Comparison of ENCODE assay signal across 8 cellular contexts in genomic region chr7:105014725-105015630, GRCh38. TPM values are rescaled to one million over a fixed set of nuclear protein-coding genes. Genes with fewer than 3 reads are reported as not detected.
A peak's percentile ranks its signal among the peaks of the same experiment; 100 is the strongest.
DNase-seq lines count a peak whose midpoint lies in the region; ATAC-seq and TF ChIP-seq lines count a peak whose summit lies in the region.

No MANE protein-coding gene starts in this region.

- H3K27me3 ChIP-seq in IMR-90 (ENCODE audit: control insufficient read depth, insufficient read depth, low read length) = no peaks in the 10 kb centered on the region

- H2AK9ac ChIP-seq in IMR-90 (replicated peaks; ENCODE audit: low read depth, low read length, poor library complexity) = peak overlapping the region; percentile 100

- intact Hi-C loops in IMR-90 (cut with micrococcal nuclease) (loop anchor here (2.0 to 5.0 kb wide), 2 partner anchors 42 to 54 kb away; no protein-coding TSS in a partner anchor), sciatic nerve (cut with DNase I) (no loop called here)

- POLR2A ChIA-PET in IMR-90 (lab: Charles Lee; ENCODE audit: unreplicated experiment) = interaction anchor here (0.6 to 2.3 kb wide), 4 partner anchors 10 to 470 kb away, joined by 5 to 10 read pairs (median 5); no protein-coding TSS in a partner anchor

- H2AK5ac ChIP-seq in IMR-90 (ENCODE audit: low read depth, low read length) = peak overlapping the region; percentile 97

- H4K91ac ChIP-seq in IMR-90 (ENCODE audit: insufficient read depth, low read depth, low read length) = peak overlapping the region; percentile 98

- H2BK5ac ChIP-seq in IMR-90 (ENCODE audit: low read depth, low read length, poor library complexity, severe bottlenecking) = peak overlapping the region; percentile 96

- peak overlapping the region; percentile 77 for H3K4me2 ChIP-seq in IMR-90 (ENCODE audit: low read depth, low read length)

- peak overlapping the region; percentile 92 for H3K4me3 ChIP-seq in IMR-90 (ENCODE audit: insufficient read depth, low read depth, low read length)

- H2BK20ac ChIP-seq in IMR-90 (ENCODE audit: low read depth, low read length) = peak overlapping the region; percentile 38; the same call in 1 of the 2 replicates

- ATAC-seq in IMR-90 (ENCODE audit: low read depth) (no peak), SK-N-SH treated with all-trans-retinoic acid at 6 μM for 48 hours (peak; percentile 12), sciatic nerve (peak; percentile 16), GM21619 (IDR thresholded peaks at IDR 0.05; ENCODE audit: unreplicated experiment) (no peak)

- H3K14ac ChIP-seq in IMR-90 (replicated peaks; ENCODE audit: low read depth, low read length) = peak overlapping the region; percentile 98

- H3K18ac ChIP-seq in IMR-90 (ENCODE audit: low read depth, low read length) = peak overlapping the region; percentile 94

- H3K9me1 ChIP-seq in IMR-90 (ENCODE audit: insufficient read depth, low read length) = 0 out of 2 replicates have a peak, but pooled peaks cover 2% of the 10 kb centered on the region

- H3K23ac ChIP-seq in IMR-90 (ENCODE audit: low read depth, low read length) = peak overlapping the region; percentile 97

- peaks cover 0 to 14% of the 10 kb centered on the region in 2 experiments; a peak in 2 of 4 replicates for H3K79me1 ChIP-seq in IMR-90 (ENCODE audit: low read depth in 1 of 2, low read length in 2 of 2)

- H3K36me3 ChIP-seq in IMR-90 (ENCODE audit: control insufficient read depth, insufficient read depth, low read length) = no peaks in the 10 kb centered on the region

- H4K8ac ChIP-seq in IMR-90 (ENCODE audit: low read depth in 2 of 2, low read length in 2 of 2) = peak overlapping the region; percentile 98 to 100

- DNase-seq in DMS 273 treated with DMSO at 0.1 percent for 48 hours (lab: John Stamatoyannopoulos, UW) (peak; percentile 64), IMR-90 (peak; percentile 34), anterior cingulate cortex (lab: John Stamatoyannopoulos, UW) (peak in 54 of 58 donors; percentile 13 to 82 (median 50)), hypothalamus (lab: John Stamatoyannopoulos, UW) (peak in 45 of 51 donors; percentile 12 to 81 (median 50)), sciatic nerve (ENCODE audit: low spot score) (peak; percentile 74), SHP77 treated with DMSO at 0.1 percent for 48 hours (lab: John Stamatoyannopoulos, UW) (no peak)

- H4K20me1 ChIP-seq in IMR-90 (ENCODE audit: insufficient read depth, low read length) = peaks cover 47% of the 10 kb centered on the region

- peak overlapping the region; percentile 93 for H2AFZ ChIP-seq in IMR-90 (replicated peaks; ENCODE audit: low read length, poor library complexity)

- TSS peak; percentile 25 for BruUV-seq in IMR-90 (replicated peaks; lab: Mats Ljungman, UMichigan)

- H3K27ac ChIP-seq in IMR-90 (ENCODE audit: insufficient read depth, low read length) = peak overlapping the region; percentile 100

- H3K9me3 ChIP-seq in IMR-90 (ENCODE audit: control insufficient read depth, insufficient read depth, low read length) = no peaks in the 10 kb centered on the region

- peak overlapping the region; percentile 91 for H4K5ac ChIP-seq in IMR-90 (ENCODE audit: low read depth, low read length)

- peak overlapping the region; percentile 95 for H3K4ac ChIP-seq in IMR-90 (ENCODE audit: low read depth, low read length)

- TF ChIP-seq RAD21 in IMR-90 (IDR thresholded peaks at IDR 0.05; ENCODE audit: low read length) = no peak

- peak overlapping the region; percentile 84 for H2BK15ac ChIP-seq in IMR-90 (ENCODE audit: low read depth, low read length)

- dilution Hi-C loops in IMR-90 (cut with HindIII; ENCODE audit: low sequenced_read_pairs, unreplicated experiment) = no loop called here

- H3K9ac ChIP-seq in IMR-90 (ENCODE audit: low read depth, low read length) = peak overlapping the region; percentile 100

- peaks cover 1% of the 10 kb centered on the region; the same call in 1 of the 2 replicates for H3K4me1 ChIP-seq in IMR-90 (ENCODE audit: control insufficient read depth, insufficient read depth, low read length)

- H2BK120ac ChIP-seq in IMR-90 (ENCODE audit: low read depth, low read length) = peak overlapping the region; percentile 64

- CTCF ChIA-PET in IMR-90 (lab: Yijun Ruan, JAX) = interaction anchor here (0.7 to 1.4 kb wide), 2 partner anchors 35 to 1618 kb away, joined by 3 read pairs; no protein-coding TSS in a partner anchor

- peak overlapping the region; percentile 99 for H3K56ac ChIP-seq in IMR-90 (ENCODE audit: extremely low read depth, insufficient read depth, low read length)

- no peak; the same call in 1 of the 2 replicates for TF ChIP-seq POLR2A in IMR-90 (IDR thresholded peaks at IDR 0.05; ENCODE audit: low read depth, low read length)

- in situ Hi-C loops in IMR-90 (cut with MboI; ENCODE audit: low sequenced_read_pairs) = no loop called here

- 0% methylated on average over 1 of the region's 25 CpGs; no CpG with 5 or more reads in 1 of the 2 experiments for WGBS in IMR-90 (ENCODE audit: extremely low coverage in 2 of 2, insufficient read length in 1 of 2), 2 experiments

- no peak for TF ChIP-seq CTCF in IMR-90 (conservative IDR thresholded peaks at IDR 0.05; ENCODE audit: low read depth, low read length)

TF ChIP-seq in IMR-90, 13 proteins besides CTCF, POLR2A, EP300 and RAD21:
- TF ChIP-seq CEBPB (IDR thresholded peaks at IDR 0.05; ENCODE audit: low read depth, low read length) (no peak), FOS (IDR thresholded peaks at IDR 0.05; ENCODE audit: low read depth, low read length) (no peak), MAZ (IDR thresholded peaks at IDR 0.05; ENCODE audit: borderline replicate concordance, low read depth, low read length) (no peak), MXI1 (IDR thresholded peaks at IDR 0.05; ENCODE audit: borderline replicate concordance, low read depth, low read length) (no peak), SMC3 (IDR thresholded peaks at IDR 0.05; ENCODE audit: low read depth, low read length) (no peak), RFX5 (IDR thresholded peaks at IDR 0.05; ENCODE audit: low read depth, low read length) (no peak), ELK1 (IDR thresholded peaks at IDR 0.05; ENCODE audit: borderline replicate concordance, low read depth, low read length) (no peak), CHD1 (IDR thresholded peaks at IDR 0.05; ENCODE audit: low read depth, low read length) (no peak; the same call in 1 of the 2 replicates)

TF ChIP-seq in SK-N-SH treated with all-trans-retinoic acid at 6 μM for 48 hours, 23 proteins besides CTCF, POLR2A, EP300 and RAD21:
- no peak for TF ChIP-seq OSR1 (CRISPR knock-in tag; IDR thresholded peaks at IDR 0.05)
- TF ChIP-seq CSRNP3 (CRISPR knock-in tag; IDR thresholded peaks at IDR 0.05) = no peak
- no peak for TF ChIP-seq ZNF70 (CRISPR knock-in tag; IDR thresholded peaks at IDR 0.05)
- no peak for TF ChIP-seq CSDC2 (CRISPR knock-in tag; IDR thresholded peaks at IDR 0.05)
- TF ChIP-seq ARNTL (CRISPR knock-in tag; IDR thresholded peaks at IDR 0.05; ENCODE audit: borderline replicate concordance, low read depth) = no peak
- no peak for TF ChIP-seq GLIS3 (CRISPR knock-in tag; IDR thresholded peaks at IDR 0.05)
- TF ChIP-seq ZNF565 (CRISPR knock-in tag; conservative IDR thresholded peaks at IDR 0.05; ENCODE audit: low read depth) = no peak
- TF ChIP-seq ZFP3 (CRISPR knock-in tag; IDR thresholded peaks at IDR 0.05) = no peak
- no peak for TF ChIP-seq CREB5 (CRISPR knock-in tag; IDR thresholded peaks at IDR 0.05; ENCODE audit: low read depth)
- TF ChIP-seq ESRRG (CRISPR knock-in tag; IDR thresholded peaks at IDR 0.05) = no peak
- TF ChIP-seq BACH2 (CRISPR knock-in tag; IDR thresholded peaks at IDR 0.05; ENCODE audit: borderline replicate concordance) = no peak
- no peak for TF ChIP-seq TOX (CRISPR knock-in tag; IDR thresholded peaks at IDR 0.05; ENCODE audit: borderline replicate concordance)
- no peak for TF ChIP-seq PPARA (CRISPR knock-in tag; IDR thresholded peaks at IDR 0.05; ENCODE audit: borderline replicate concordance)
- no peak for TF ChIP-seq RARB (CRISPR knock-in tag; IDR thresholded peaks at IDR 0.05)
- TF ChIP-seq ZNF8 (CRISPR knock-in tag; IDR thresholded peaks at IDR 0.05) = no peak

RNA-seq across cellular contexts. Expression of gene KMT2E, which starts 1.0 kb away (rescaled TPM):
- total RNA-seq in IMR-90 (2012; rRNA removed) (79.2 and 83.3 TPM in 2 replicates), sciatic nerve (161 TPM)
- polyA plus RNA-seq in IMR-90 (2012; rRNA removed) = 12.9 and 16.8 TPM in 2 replicates
- polyA plus RNA-seq in IMR-90 (2012; cell fraction: cytosol; rRNA removed) = 5.3 and 7.7 TPM in 2 replicates
- polyA plus RNA-seq in IMR-90 (2012; cell fraction: nucleus; rRNA removed; ENCODE audit: low replicate concordance) = 7.4 and 30.8 TPM in 2 replicates

Comparison
In these comparisons a context has a peak if more than half of its experiments do, and no peak if none do; other contexts are left out.
1. ATAC-seq: peak in SK-N-SH treated with all-trans-retinoic acid at 6 μM for 48 hours (single experiment) and sciatic nerve (single experiment); none in IMR-90 (single experiment) and GM21619 (single experiment).